In the genomic region with DNA sequence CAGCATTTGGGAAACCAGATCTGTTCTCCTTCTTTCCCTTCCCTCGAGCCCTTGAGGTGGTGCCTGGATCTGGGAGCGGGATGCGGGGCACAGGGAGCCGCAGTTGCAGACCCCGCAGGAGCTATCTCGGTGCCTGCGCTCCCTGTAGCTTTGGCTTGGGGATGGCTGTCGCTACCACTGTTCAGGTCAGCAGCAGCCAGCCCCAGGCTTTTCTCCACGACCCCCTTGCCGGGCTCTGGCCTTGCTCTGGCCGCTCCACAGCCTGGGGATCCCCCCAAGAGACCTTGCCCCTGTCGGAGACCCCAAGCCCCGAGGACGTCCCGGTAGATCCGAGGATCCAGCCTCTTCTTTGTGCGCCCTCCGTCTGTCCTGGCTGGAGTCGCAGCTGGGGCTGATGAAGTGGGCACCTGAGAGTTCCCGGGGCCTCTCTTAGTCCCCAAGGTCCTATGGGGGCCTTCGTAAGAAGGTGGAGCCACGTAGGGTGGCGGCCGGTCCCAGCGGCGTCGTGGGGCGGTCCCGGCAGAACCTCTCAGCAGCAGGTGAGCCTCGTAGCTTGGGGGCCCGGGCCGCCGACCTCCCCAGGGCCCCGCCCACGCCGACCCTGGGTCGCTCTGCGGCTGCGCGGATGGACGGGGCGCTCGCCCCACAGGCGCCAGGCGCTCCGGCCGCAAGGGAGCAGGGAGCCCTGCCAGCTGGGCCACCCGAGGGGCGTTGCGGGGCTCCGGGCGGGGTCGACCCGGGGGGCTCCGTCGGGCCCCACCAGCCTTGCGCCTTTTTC, we compare ENCODE assay signal across 9 cellular contexts. TPM values are rescaled to one million over a fixed set of nuclear protein-coding genes. Genes with fewer than 3 reads are reported as not detected.
DNase-seq lines count a peak whose midpoint lies in the region; ATAC-seq, FAIRE-seq and TF ChIP-seq lines count a peak whose summit lies in the region.
"Had no signal": no experiment of that assay in that cellular context is flagged by ENCODE, and none has a peak within 500 bp of the region (broad histone marks: within the 10 kb centered on the region; RNA-seq: fewer than 3 reads in every experiment).

No MANE protein-coding gene starts in this region.

- H3K79me2 ChIP-seq in K562 (ENCODE audit: control insufficient read depth, insufficient read depth, low read length), result peaks cover 16% of the 10 kb centered on the region; the same call in 2 of the 3 replicates

- POLR2A ChIA-PET in K562 (lab: Yijun Ruan, JAX), result interaction anchor here (0.6 to 9.5 kb wide), 5 partner anchors 8 to 490 kb away, joined by 3 to 78 read pairs (median 4); partner anchors contain the start of gene PRKAG1

- no peak for TF ChIP-seq RAD21 in K562 (CRISPR knock-in tag; conservative IDR thresholded peaks at IDR 0.05 in 1 of 2, IDR thresholded peaks at IDR 0.05 in 1 of 2)

- H3K9me3 ChIP-seq in K562 (replicated peaks; ENCODE audit: control insufficient read depth, insufficient read depth, low read depth, low read length) (no peaks in the 10 kb centered on the region), lung (ENCODE audit: control insufficient read depth in 2 of 2, insufficient read depth in 1 of 2, low read length in 1 of 2) (peaks cover 0 to 11% of the 10 kb centered on the region in 2 donors)

- ATAC-seq in GM18502 (IDR thresholded peaks at IDR 0.05; ENCODE audit: poor library complexity, unreplicated experiment) (peak; percentile 43), K562 (peak; percentile 47), lung (ENCODE audit: insufficient read depth, low FRiP score) (no peak), GM19328 (IDR thresholded peaks at IDR 0.05; ENCODE audit: unreplicated experiment) (no peak), HG02759 (IDR thresholded peaks at IDR 0.05; ENCODE audit: unreplicated experiment) (no peak)

- TF ChIP-seq POLR2A in K562 (conservative IDR thresholded peaks at IDR 0.05), result no peak

- FAIRE-seq in K562 (lab: Jason Lieb, UNC), result no peak
- FAIRE-seq: islet of Langerhans had no signal

- H2AFZ ChIP-seq in K562 (ENCODE audit: low read depth, low read length), result peak overlapping the region; percentile 83

- in situ Hi-C loops in KBM-7 (cut with MboI; ENCODE audit: low pct_unique_long_range_greater_than_20kb, low sequenced_read_pairs), result no loop called here
- in situ Hi-C loops in K562 (cut with MboI), result no loop called here

- DNase-seq in AG20443 (ENCODE audit: low spot score) (peak; percentile 77), KBM-7 (peak; percentile 29), K562 (ENCODE audit: extremely low read depth in 1 of 4, low spot score in 3 of 4) (peak; percentile 34 to 84 (median 80)), lung (ENCODE audit: low spot score) (no peak)

- BruUV-seq in K562 (replicated peaks; lab: Mats Ljungman, UMichigan), result no TSS peak

- CTCF ChIA-PET in K562 (lab: Yijun Ruan, JAX; ENCODE audit: low intra/inter-chr PET ratio), result interaction anchor here (0.8 to 1.3 kb wide), 3 partner anchors 46 to 95 kb away, joined by 3 to 4 read pairs (median 3); no protein-coding TSS in a partner anchor

- H3K9me1 ChIP-seq in K562 (ENCODE audit: control insufficient read depth, insufficient read depth, low read length), result no peaks in the 10 kb centered on the region

- H3K27ac ChIP-seq in K562 (ENCODE audit: extremely low read depth, low read depth, low read length), result no peak overlapping the region; the same call in 2 of the 3 replicates
- no peak overlapping the region for H3K27ac ChIP-seq in lung (ENCODE audit: low read depth in 1 of 2, low read length in 1 of 2)
- no peak overlapping the region for H3K27ac ChIP-seq in urinary bladder (ENCODE audit: low read depth)

- H3K36me3 ChIP-seq in K562 (ENCODE audit: control insufficient read depth, insufficient read depth, low read length) (peaks cover 26% of the 10 kb centered on the region; the same call in 2 of the 3 replicates), lung (ENCODE audit: control insufficient read depth in 2 of 2, insufficient read depth in 2 of 2, low read length in 2 of 2) (peaks cover 13 to 16% of the 10 kb centered on the region in 2 donors), urinary bladder (ENCODE audit: insufficient read depth) (no peaks in the 10 kb centered on the region)

- no peaks in the 10 kb centered on the region for H4K20me1 ChIP-seq in K562 (replicated peaks; ENCODE audit: control insufficient read depth, insufficient read depth, low read length)

- H3K4me2 ChIP-seq in K562 (ENCODE audit: insufficient read depth, low read length), result peak overlapping the region; percentile 74; the same call in 1 of the 2 replicates

- H3K4me1 ChIP-seq in K562 (replicated peaks in 1 of 2; ENCODE audit: control insufficient read depth in 2 of 2, insufficient read depth in 2 of 2, low read length in 2 of 2) (peaks cover 14 to 51% of the 10 kb centered on the region in 2 experiments), lung (ENCODE audit: control insufficient read depth in 2 of 2, insufficient read depth in 2 of 2, low read length in 2 of 2) (peaks cover 2 to 18% of the 10 kb centered on the region in 2 donors), urinary bladder (ENCODE audit: insufficient read depth) (no peaks in the 10 kb centered on the region)

- peak overlapping the region; percentile 36 to 90 for H3K9ac ChIP-seq in K562 (ENCODE audit: insufficient read depth in 1 of 2, low read depth in 2 of 2, low read length in 2 of 2)

- H3K4me3 ChIP-seq in K562, result peak overlapping the region; percentile 40
- peak overlapping the region; percentile 10 for H3K4me3 ChIP-seq in lung
- H3K4me3 ChIP-seq in urinary bladder (ENCODE audit: low read depth, low read length), result peak overlapping the region; percentile 49

- no peaks in the 10 kb centered on the region for H3K27me3 ChIP-seq in K562 (ENCODE audit: control insufficient read depth in 2 of 2, insufficient read depth in 2 of 2, low read length in 2 of 2)
- H3K27me3 ChIP-seq in lung (ENCODE audit: control insufficient read depth, insufficient read depth), result peaks cover 12% of the 10 kb centered on the region

- intact Hi-C loops in K562 (cut with micrococcal nuclease), result loop anchor here (2.0 to 10.0 kb wide), 2 partner anchors 21 to 237 kb away; partner anchors contain the start of gene PRKAG1

- TF ChIP-seq EP300 in K562 (IDR thresholded peaks at IDR 0.05; ENCODE audit: low read length), result no peak

- TF ChIP-seq CTCF in K562 (IDR thresholded peaks at IDR 0.05 in 2 of 3, conservative IDR thresholded peaks at IDR 0.05 in 1 of 3; ENCODE audit: insufficient read depth in 2 of 3, low read depth in 1 of 3, low read length in 3 of 3) (no peak), lung (IDR thresholded peaks at IDR 0.05; ENCODE audit: control extremely low read depth, extremely low read depth) (no peak)

- 77% methylated on average over 21 of the region's 57 CpGs for WGBS in K562 (ENCODE audit: insufficient coverage, low coverage, missing lambda C conversion rate)
- 2 to 4% methylated on average over 46 to 57 of the region's 57 CpGs for WGBS in lung, 2 donors
- WGBS in urinary bladder, result 4% methylated on average over 57 of the region's 57 CpGs

RNA-seq across cellular contexts. Expression of gene DDN, which starts 1.3 kb away (rescaled TPM):
- total RNA-seq in K562 (2011; cell fraction: chromatin; rRNA removed; ENCODE audit: low replicate concordance), result 1.2 and 2.3 TPM in 2 replicates
- total RNA-seq in K562 (2011; cell fraction: nucleolus; rRNA removed), result 1.7 TPM in 2 replicates
- 0.92 and 1.0 TPM in 2 replicates for total RNA-seq in K562 (2011; cell fraction: nucleoplasm; rRNA removed)
- total RNA-seq in K562 (2014; rRNA removed) (2.5 and 3.6 TPM in 2 replicates), K562 (2014; rRNA removed; fragmentation: Illumina TruSeq; extraction: Trizol) (0.99 and 1.4 TPM in 2 replicates), K562 (2015; rRNA removed; fragmentation: Illumina TruSeq; extraction: Trizol) (2.3 and 2.5 TPM in 2 replicates), K562 (2021) (3.4 and 3.6 TPM in 2 replicates), lung (under 1 TPM; 0.11 to 0.12 TPM), urinary bladder (0.74 TPM)
- polyA plus RNA-seq in K562 (2011; rRNA removed) (0.31 and 0.42 TPM in 2 replicates), K562 (2014; fragmentation: Illumina TruSeq; extraction: Trizol) (1.6 and 1.9 TPM in 2 replicates), K562 (2014; fragmentation: Nextera tagmentation; extraction: Ambion mirVana) (under 1 TPM; 0.03 to 0.13 TPM), K562 (2014; rRNA removed) (2.2 and 2.4 TPM in 2 replicates), lung (under 1 TPM; 0.04 to 0.07 TPM), urinary bladder (not detected)
- 0.31 and 0.69 TPM in 2 replicates for polyA plus RNA-seq in K562 (2011; cell fraction: cytosol; rRNA removed)
- 0.53 and 1.2 TPM in 2 replicates for polyA plus RNA-seq in K562 (2011; cell fraction: nucleus; rRNA removed)
- 0.55 and 1.8 TPM in 2 replicates for polyA plus RNA-seq in K562 (2012)
- polyA minus RNA-seq in K562 (2011; rRNA and poly(A)+ RNA removed), result 0.24 and 0.70 TPM in 2 replicates
- polyA minus RNA-seq in K562 (2011; cell fraction: cytosol; rRNA and poly(A)+ RNA removed), result 0.64 and 0.76 TPM in 2 replicates
- 0.56 and 0.81 TPM in 2 replicates for polyA minus RNA-seq in K562 (2011; cell fraction: nucleus; rRNA and poly(A)+ RNA removed)

RNA-seq across cellular contexts. Expression of gene WNT1, which starts 19.8 kb away (rescaled TPM):
- total RNA-seq in K562 (2011; cell fraction: chromatin; rRNA removed; ENCODE audit: low replicate concordance), result not detected in 2 replicates
- total RNA-seq in K562 (2011; cell fraction: nucleolus; rRNA removed), result not detected in 2 replicates
- total RNA-seq in K562 (2011; cell fraction: nucleoplasm; rRNA removed), result not detected in 2 replicates
- not detected in 2 replicates for total RNA-seq in K562 (2014; rRNA removed)
- not detected in 2 replicates for total RNA-seq in K562 (2014; rRNA removed; fragmentation: Illumina TruSeq; extraction: Trizol)
- total RNA-seq in K562 (2015; rRNA removed; fragmentation: Illumina TruSeq; extraction: Trizol), result not detected in 2 replicates
- not detected in 2 replicates for total RNA-seq in K562 (2021)
- polyA plus RNA-seq in K562 (2011; rRNA removed), result not detected in 2 replicates
- not detected in 2 replicates for polyA plus RNA-seq in K562 (2011; cell fraction: cytosol; rRNA removed)
- polyA plus RNA-seq in K562 (2011; cell fraction: nucleus; rRNA removed), result not detected in 2 replicates
- polyA plus RNA-seq in K562 (2012), result not detected in 2 replicates
- polyA plus RNA-seq in K562 (2014; fragmentation: Illumina TruSeq; extraction: Trizol), result not detected in 2 replicates
- not detected for polyA plus RNA-seq in K562 (2014; fragmentation: Nextera tagmentation; extraction: Ambion mirVana)
- polyA plus RNA-seq in K562 (2014; rRNA removed), result 0.38 TPM in 1 of 2 replicates, not detected in the other
- polyA minus RNA-seq in K562 (2011; rRNA and poly(A)+ RNA removed), result not detected in 2 replicates
- not detected in 2 replicates for polyA minus RNA-seq in K562 (2011; cell fraction: cytosol; rRNA and poly(A)+ RNA removed)
- polyA minus RNA-seq in K562 (2011; cell fraction: nucleus; rRNA and poly(A)+ RNA removed), result not detected in 2 replicates
- total RNA-seq in lung, result under 1 TPM; 0.15 to 0.20 TPM
- polyA plus RNA-seq in lung, result under 1 TPM in 1 of 2 donors, not detected in 1; 0.09 TPM
- not detected for total RNA-seq in urinary bladder
- polyA plus RNA-seq in urinary bladder, result not detected

RNA-seq across cellular contexts. Expression of gene PRKAG1, which starts 20.7 kb away (rescaled TPM):
- total RNA-seq in K562 (2011; cell fraction: chromatin; rRNA removed; ENCODE audit: low replicate concordance), result 48.6 and 71.2 TPM in 2 replicates
- total RNA-seq in K562 (2011; cell fraction: nucleolus; rRNA removed), result 26.7 and 27.0 TPM in 2 replicates
- total RNA-seq in K562 (2011; cell fraction: nucleoplasm; rRNA removed), result 42.8 and 56.8 TPM in 2 replicates
- total RNA-seq in K562 (2014; rRNA removed) (51.1 and 51.6 TPM in 2 replicates), K562 (2014; rRNA removed; fragmentation: Illumina TruSeq; extraction: Trizol) (79.1 and 86.8 TPM in 2 replicates), K562 (2015; rRNA removed; fragmentation: Illumina TruSeq; extraction: Trizol) (74.0 and 75.0 TPM in 2 replicates), K562 (2021) (49.3 and 51.9 TPM in 2 replicates), lung (10 to 100 TPM; 33.1 to 53.6 TPM), urinary bladder (41.8 TPM)
- polyA plus RNA-seq in K562 (2011; rRNA removed) (109 TPM in 2 replicates), K562 (2014; fragmentation: Illumina TruSeq; extraction: Trizol) (95.8 and 108 TPM in 2 replicates), K562 (2014; fragmentation: Nextera tagmentation; extraction: Ambion mirVana) (100 to 1,000 TPM in 1 of 2 experiments, 10 to 100 TPM in 1; 82.7 to 126 TPM), K562 (2014; rRNA removed) (59.7 and 64.5 TPM in 2 replicates), lung (10 to 100 TPM; 45.7 to 54.5 TPM), urinary bladder (63.3 TPM)
- 85.7 and 115 TPM in 2 replicates for polyA plus RNA-seq in K562 (2011; cell fraction: cytosol; rRNA removed)
- 31.1 and 53.9 TPM in 2 replicates for polyA plus RNA-seq in K562 (2011; cell fraction: nucleus; rRNA removed)
- 53.3 and 68.9 TPM in 2 replicates for polyA plus RNA-seq in K562 (2012)
- 57.9 and 64.9 TPM in 2 replicates for polyA minus RNA-seq in K562 (2011; rRNA and poly(A)+ RNA removed)
- 22.4 and 27.7 TPM in 2 replicates for polyA minus RNA-seq in K562 (2011; cell fraction: cytosol; rRNA and poly(A)+ RNA removed)
- 9.0 and 14.2 TPM in 2 replicates for polyA minus RNA-seq in K562 (2011; cell fraction: nucleus; rRNA and poly(A)+ RNA removed)

RNA-seq across cellular contexts. Expression of gene WNT10B, which starts 26.4 kb away (rescaled TPM):
- total RNA-seq in K562 (2011; cell fraction: chromatin; rRNA removed; ENCODE audit: low replicate concordance), result 2.0 and 6.4 TPM in 2 replicates
- total RNA-seq in K562 (2011; cell fraction: nucleolus; rRNA removed), result 4.9 and 7.2 TPM in 2 replicates
- 5.2 and 7.3 TPM in 2 replicates for total RNA-seq in K562 (2011; cell fraction: nucleoplasm; rRNA removed)
- total RNA-seq in K562 (2014; rRNA removed) (2.1 and 2.4 TPM in 2 replicates), K562 (2014; rRNA removed; fragmentation: Illumina TruSeq; extraction: Trizol) (1.2 and 1.3 TPM in 2 replicates), K562 (2015; rRNA removed; fragmentation: Illumina TruSeq; extraction: Trizol) (0.53 and 0.69 TPM in 2 replicates), K562 (2021) (2.4 and 2.6 TPM in 2 replicates), lung (under 1 TPM in 1 of 2 donors, not detected in 1; 0.43 TPM), urinary bladder (0.79 TPM)
- polyA plus RNA-seq in K562 (2011; rRNA removed) (1.8 and 2.2 TPM in 2 replicates), K562 (2014; fragmentation: Illumina TruSeq; extraction: Trizol) (1.8 and 1.9 TPM in 2 replicates), K562 (2014; fragmentation: Nextera tagmentation; extraction: Ambion mirVana) (under 1 TPM; 0.25 to 0.31 TPM), K562 (2014; rRNA removed) (0.91 and 2.3 TPM in 2 replicates), lung (under 1 TPM; 0.24 to 0.35 TPM), urinary bladder (1.2 TPM)
- 1.6 and 4.7 TPM in 2 replicates for polyA plus RNA-seq in K562 (2011; cell fraction: cytosol; rRNA removed)
- 2.0 and 3.0 TPM in 2 replicates for polyA plus RNA-seq in K562 (2011; cell fraction: nucleus; rRNA removed)
- polyA plus RNA-seq in K562 (2012), result 0.69 and 1.0 TPM in 2 replicates
- polyA minus RNA-seq in K562 (2011; rRNA and poly(A)+ RNA removed), result 1.0 and 1.4 TPM in 2 replicates
- polyA minus RNA-seq in K562 (2011; cell fraction: cytosol; rRNA and poly(A)+ RNA removed), result 1.2 and 2.3 TPM in 2 replicates
- 2.0 and 2.6 TPM in 2 replicates for polyA minus RNA-seq in K562 (2011; cell fraction: nucleus; rRNA and poly(A)+ RNA removed)

RNA-seq across cellular contexts. Expression of gene ARF3, which starts 40.6 kb away (rescaled TPM):
- 131 and 142 TPM in 2 replicates for total RNA-seq in K562 (2011; cell fraction: chromatin; rRNA removed; ENCODE audit: low replicate concordance)
- total RNA-seq in K562 (2011; cell fraction: nucleolus; rRNA removed), result 50.7 and 57.0 TPM in 2 replicates
- 82.6 and 115 TPM in 2 replicates for total RNA-seq in K562 (2011; cell fraction: nucleoplasm; rRNA removed)
- total RNA-seq in K562 (2014; rRNA removed), result 45.8 and 62.4 TPM in 2 replicates
- total RNA-seq in K562 (2014; rRNA removed; fragmentation: Illumina TruSeq; extraction: Trizol), result 53.7 and 56.2 TPM in 2 replicates
- 64.4 and 64.9 TPM in 2 replicates for total RNA-seq in K562 (2015; rRNA removed; fragmentation: Illumina TruSeq; extraction: Trizol)
- 130 and 132 TPM in 2 replicates for total RNA-seq in K562 (2021)
- 126 and 170 TPM in 2 replicates for polyA plus RNA-seq in K562 (2011; rRNA removed)
- 111 and 156 TPM in 2 replicates for polyA plus RNA-seq in K562 (2011; cell fraction: cytosol; rRNA removed)
- polyA plus RNA-seq in K562 (2011; cell fraction: nucleus; rRNA removed), result 78.0 and 79.8 TPM in 2 replicates
- 85.5 and 106 TPM in 2 replicates for polyA plus RNA-seq in K562 (2012)
- 85.5 and 90.9 TPM in 2 replicates for polyA plus RNA-seq in K562 (2014; fragmentation: Illumina TruSeq; extraction: Trizol)
- polyA plus RNA-seq in K562 (2014; fragmentation: Nextera tagmentation; extraction: Ambion mirVana), result 1 to 10 TPM; 5.9 to 7.4 TPM
- 68.6 and 76.7 TPM in 2 replicates for polyA plus RNA-seq in K562 (2014; rRNA removed)
- 136 and 155 TPM in 2 replicates for polyA minus RNA-seq in K562 (2011; rRNA and poly(A)+ RNA removed)
- 46.3 and 59.6 TPM in 2 replicates for polyA minus RNA-seq in K562 (2011; cell fraction: cytosol; rRNA and poly(A)+ RNA removed)
- 21.4 and 33.9 TPM in 2 replicates for polyA minus RNA-seq in K562 (2011; cell fraction: nucleus; rRNA and poly(A)+ RNA removed)
- 100 to 1,000 TPM in 1 of 2 donors, 10 to 100 TPM in 1; 37.9 to 194 TPM for total RNA-seq in lung
- 100 to 1,000 TPM; 104 to 118 TPM for polyA plus RNA-seq in lung
- 25.1 TPM for total RNA-seq in urinary bladder
- 78.6 TPM for polyA plus RNA-seq in urinary bladder

Comparison
In these comparisons a context has a peak if more than half of its experiments do, and no peak if none do; other contexts are left out.
1. ATAC-seq: peak in GM18502 (single experiment) and K562 (single experiment); none in lung (single experiment), GM19328 (single experiment) and HG02759 (single experiment).
2. Peak in every context shown above with its lines, with median percentiles within 50 percentile points of each other: H3K4me3 ChIP-seq.